Comparison of ENCODE assay signal across 8 cellular contexts in genomic region chr20:32208499-32209154, GRCh38. TPM values are rescaled to one million over a fixed set of nuclear protein-coding genes. Genes with fewer than 3 reads are reported as not detected.
A peak's percentile ranks its signal among the peaks of the same experiment; 100 is the strongest.
DNase-seq lines count a peak whose midpoint lies in the region; ATAC-seq and TF ChIP-seq lines count a peak whose summit lies in the region.

No MANE protein-coding gene starts in this region.

- peak overlapping the region; percentile 95 for H3K4me2 ChIP-seq in GM23248 (ENCODE audit: unreplicated experiment)

- no peak for ATAC-seq in HG02840 (IDR thresholded peaks at IDR 0.05; ENCODE audit: low FRiP score, unreplicated experiment)

- H3K9me3 ChIP-seq in GM23248 (ENCODE audit: low read depth) (no peaks in the 10 kb centered on the region), esophagus squamous epithelium (no peaks in the 10 kb centered on the region)

- intact Hi-C loops in esophagus squamous epithelium (cut with DNase I) = loop anchor here (10.0 kb wide), 1 partner anchor 94 kb away; no protein-coding TSS in a partner anchor

- no peaks in the 10 kb centered on the region for H4K20me1 ChIP-seq in GM23248 (ENCODE audit: insufficient read depth)

- H3K9ac ChIP-seq in GM23248 = peak overlapping the region; percentile 98
- no peak overlapping the region for H3K9ac ChIP-seq in rectal smooth muscle tissue (ENCODE audit: low read length)

- H3K36me3 ChIP-seq in GM23248 (ENCODE audit: low read depth) (0 out of 2 replicates have a peak, but pooled peaks cover 4% of the 10 kb centered on the region), esophagus squamous epithelium (peaks cover 0 to 41% (median 0%) of the 10 kb centered on the region in 3 donors), rectal smooth muscle tissue (ENCODE audit: control insufficient read depth, insufficient read depth, low read length) (peaks cover 4% of the 10 kb centered on the region)

- in situ Hi-C loops in GM23248 (cut with MboI) = no loop called here

- DNase-seq in GM23248 = peak; percentile 36
- peak; percentile 16 for DNase-seq in RPMI7951 (ENCODE audit: low read depth)
- DNase-seq in esophagus squamous epithelium (lab: John Stamatoyannopoulos, UW) = no peak
- no peak for DNase-seq in HT-29 (ENCODE audit: low spot score)
- no peak for DNase-seq in hippocampal formation (lab: John Stamatoyannopoulos, UW)
- DNase-seq in UCSD-AML1 (lab: John Stamatoyannopoulos, UW; ENCODE audit: unreplicated experiment) = no peak

- H3F3A ChIP-seq in GM23248 (ENCODE audit: insufficient read depth) = peaks cover 19% of the 10 kb centered on the region

- H3K4me3 ChIP-seq in GM23248 (peak overlapping the region; percentile 100), esophagus squamous epithelium (peak overlapping the region; percentile 89 to 100 (median 92)), rectal smooth muscle tissue (ENCODE audit: low read length) (peak overlapping the region; percentile 94)

- H3K79me2 ChIP-seq in GM23248 (ENCODE audit: insufficient read depth) = peaks cover 79% of the 10 kb centered on the region

- WGBS in GM23248 (ENCODE audit: low coverage in 1 of 2, low lambda C conversion rate in 2 of 2, missing lambda C conversion rate in 2 of 2), 2 experiments = 53 to 56% methylated on average over 13 of the region's 13 CpGs
- 55 to 64% methylated on average over 12 to 13 of the region's 13 CpGs for WGBS in esophagus squamous epithelium, 2 donors

- peak overlapping the region; percentile 99 for H2AFZ ChIP-seq in GM23248

- TF ChIP-seq CTCF in esophagus squamous epithelium (IDR thresholded peaks at IDR 0.05) = no peak

- no peaks in the 10 kb centered on the region for H3K9me2 ChIP-seq in GM23248 (ENCODE audit: insufficient read depth)

- H3K4me1 ChIP-seq in GM23248 (ENCODE audit: insufficient read depth) = peaks cover 31% of the 10 kb centered on the region
- H3K4me1 ChIP-seq in esophagus squamous epithelium = peaks cover 22 to 63% (median 43%) of the 10 kb centered on the region in 3 donors
- H3K4me1 ChIP-seq in rectal smooth muscle tissue (ENCODE audit: control insufficient read depth, insufficient read depth, low read length) = peaks cover 18% of the 10 kb centered on the region

- no peaks in the 10 kb centered on the region for H3K27me3 ChIP-seq in GM23248 (replicated peaks; ENCODE audit: insufficient read depth)
- no peaks in the 10 kb centered on the region for H3K27me3 ChIP-seq in esophagus squamous epithelium
- H3K27me3 ChIP-seq in rectal smooth muscle tissue (ENCODE audit: control insufficient read depth, insufficient read depth, low read length) = no peaks in the 10 kb centered on the region

- H3K27ac ChIP-seq in GM23248 (no peak overlapping the region; the same call in 1 of the 2 replicates), esophagus squamous epithelium (peak overlapping the region in 3 of 4 donors; percentile 97 to 98 (median 98)), rectal smooth muscle tissue (ENCODE audit: low read depth, low read length) (no peak overlapping the region)

- no peak for TF ChIP-seq POLR2A in esophagus squamous epithelium (IDR thresholded peaks at IDR 0.05)

RNA-seq across cellular contexts. Expression of gene POFUT1, which starts 0.9 kb away (rescaled TPM):
- 54.1 and 78.4 TPM in 2 replicates for total RNA-seq in GM23248 (2014; rRNA removed; shearing (Covaris generic))
- polyA plus RNA-seq in GM23248 (2016; fragmentation: Nextera tagmentation; extraction: Ambion mirVana) = 32.5 and 35.4 TPM in 2 replicates
- 65.2 and 81.3 TPM in 2 replicates for total RNA-seq in RPMI7951 (2014; rRNA removed; shearing (Covaris generic))
- total RNA-seq in esophagus squamous epithelium = 10 to 100 TPM; 15.7 to 29.6 (median 18.1) TPM
- total RNA-seq in HT-29 (2014; rRNA removed; shearing (Covaris generic)) = 44.6 and 56.1 TPM in 2 replicates

RNA-seq across cellular contexts. Expression of gene PLAGL2, which starts 1.1 kb away (rescaled TPM):
- total RNA-seq in GM23248 (2014; rRNA removed; shearing (Covaris generic)) = 2.1 and 4.2 TPM in 2 replicates
- 3.7 and 4.1 TPM in 2 replicates for polyA plus RNA-seq in GM23248 (2016; fragmentation: Nextera tagmentation; extraction: Ambion mirVana)
- 5.9 and 6.0 TPM in 2 replicates for total RNA-seq in RPMI7951 (2014; rRNA removed; shearing (Covaris generic))
- 10 to 100 TPM in 2 of 4 donors, 1 to 10 TPM in 2; 6.2 to 14.0 (median 11.2) TPM for total RNA-seq in esophagus squamous epithelium
- 6.9 and 7.9 TPM in 2 replicates for total RNA-seq in HT-29 (2014; rRNA removed; shearing (Covaris generic))

Comparison
In these comparisons a context has a peak if more than half of its experiments do, and no peak if none do; other contexts are left out.
1. DNase-seq: peak in GM23248 (single experiment) and RPMI7951 (single experiment); none in esophagus squamous epithelium (single experiment), HT-29 (single experiment), hippocampal formation (0 of 2) and UCSD-AML1 (single experiment).
2. H3K27ac ChIP-seq: peak in esophagus squamous epithelium (3 of 4); none in GM23248 (single experiment) and rectal smooth muscle tissue (single experiment).
3. Peak in every context shown above with its lines, with median percentiles within 50 percentile points of each other: H3K4me3 ChIP-seq.